Comparison of ENCODE assay signal across 8 cellular contexts in genomic region chr18:69864802-69865201, GRCh38.
DNase-seq lines count a peak whose midpoint lies in the region; ATAC-seq, FAIRE-seq and TF ChIP-seq lines count a peak whose summit lies in the region.
"Not testable (repeated sequence)": the region's sequence is repeated elsewhere in the genome, so short reads cannot be mapped to it uniquely, and the experiment has no call there.

No MANE protein-coding gene starts in this region.

- CTCF ChIA-PET in activated CD4-positive, alpha-beta T cell treated with anti-CD3 and anti-CD28 coated beads for 36 hours (lab: Charles Lee) = interaction anchor here (1.4 kb wide), 1 partner anchor 12 kb away, joined by 3 read pairs; no protein-coding TSS in a partner anchor

- DNase-seq in GM12891 (ENCODE audit: insufficient read length, low spot score); immature natural killer cell: not testable (repeated sequence)
- peak; percentile 29 for DNase-seq in activated CD4-positive, alpha-beta T cell treated with anti-CD3 and anti-CD28 coated beads for 36 hours

- intact Hi-C loops in activated CD4-positive, alpha-beta T cell treated with anti-CD3 and anti-CD28 coated beads for 36 hours (cut with DNase I, micrococcal nuclease) = not testable (repeated sequence)

- not testable (repeated sequence) for H3K27me3 Mint-ChIP-seq in activated CD4-positive, alpha-beta T cell treated with anti-CD3 and anti-CD28 coated beads for 36 hours; immature natural killer cell (ENCODE audit: low read depth in 3 of 3)

- FAIRE-seq in GM12891 (lab: Jason Lieb, UNC) = not testable (repeated sequence)

- POLR2A ChIA-PET in activated CD4-positive, alpha-beta T cell treated with anti-CD3 and anti-CD28 coated beads for 36 hours (lab: Charles Lee) = not testable (repeated sequence)

- TF ChIP-seq POLR2A in GM12891 (IDR thresholded peaks at IDR 0.05; ENCODE audit: low read depth, low read length) = not testable (repeated sequence)

- H3K4me3 Mint-ChIP-seq in activated CD4-positive, alpha-beta T cell treated with anti-CD3 and anti-CD28 coated beads for 36 hours; immature natural killer cell: not testable (repeated sequence)

- ATAC-seq in GM18870 (IDR thresholded peaks at IDR 0.05; ENCODE audit: unreplicated experiment) (peak; percentile 91), GM19467 (IDR thresholded peaks at IDR 0.05; ENCODE audit: unreplicated experiment) (peak; percentile 89), GM21786 (IDR thresholded peaks at IDR 0.05; ENCODE audit: unreplicated experiment) (peak; percentile 85), HG02973 (IDR thresholded peaks at IDR 0.05; ENCODE audit: unreplicated experiment) (peak; percentile 76), HG03354 (IDR thresholded peaks at IDR 0.05; ENCODE audit: poor library complexity, severe bottlenecking, unreplicated experiment) (peak; percentile 90)
- peak; percentile 53 for ATAC-seq in activated CD4-positive, alpha-beta T cell treated with anti-CD3 and anti-CD28 coated beads for 36 hours

- peaks cover 10% of the 10 kb centered on the region for H3K4me1 Mint-ChIP-seq in activated CD4-positive, alpha-beta T cell treated with anti-CD3 and anti-CD28 coated beads for 36 hours
- H3K4me1 Mint-ChIP-seq in immature natural killer cell = peaks cover 14 to 50% of the 10 kb centered on the region in 2 donors

- not testable (repeated sequence) for H3K9me3 Mint-ChIP-seq in activated CD4-positive, alpha-beta T cell treated with anti-CD3 and anti-CD28 coated beads for 36 hours (ENCODE audit: low read depth); immature natural killer cell

- H3K36me3 Mint-ChIP-seq in activated CD4-positive, alpha-beta T cell treated with anti-CD3 and anti-CD28 coated beads for 36 hours (ENCODE audit: low read depth) = peaks cover 48% of the 10 kb centered on the region
- H3K36me3 Mint-ChIP-seq in immature natural killer cell = peaks cover 16 to 58% (median 39%) of the 10 kb centered on the region in 3 donors

- H3K27ac Mint-ChIP-seq in activated CD4-positive, alpha-beta T cell treated with anti-CD3 and anti-CD28 coated beads for 36 hours = peak overlapping the region; percentile 37
- H3K27ac Mint-ChIP-seq in immature natural killer cell = peak overlapping the region in 4 of 6 donors; percentile 3 to 51 (median 20)

TF ChIP-seq in GM12891, 5 proteins besides CTCF, POLR2A, EP300 and RAD21:
- peak; percentile 70 for TF ChIP-seq PAX5 (IDR thresholded peaks at IDR 0.05; ENCODE audit: insufficient read depth, low read length, severe bottlenecking)
